In the genomic region with DNA sequence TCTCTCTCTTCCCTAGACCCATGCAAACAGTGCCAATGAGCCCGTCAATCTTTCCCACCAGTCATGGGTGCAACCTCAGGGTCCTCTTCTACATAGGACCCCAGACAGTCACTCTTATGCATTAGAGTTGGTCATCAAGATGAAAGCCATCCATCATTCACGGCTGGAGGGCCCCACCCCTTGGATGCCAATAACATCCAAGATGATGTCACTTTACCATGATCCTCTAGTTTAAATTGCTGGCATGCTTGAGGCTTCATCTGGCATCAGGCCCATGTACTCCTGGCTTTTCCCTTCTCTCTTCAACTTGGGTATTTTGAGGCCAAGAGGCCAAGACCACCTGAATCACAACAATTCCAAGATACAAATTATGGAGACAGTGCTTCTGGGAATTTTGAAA, we compare ENCODE assay signal across 23 cellular contexts.
"Had no signal": no experiment of that assay in that cellular context is flagged by ENCODE, and none has a peak within 500 bp of the region (broad histone marks: within the 10 kb centered on the region; RNA-seq: fewer than 3 reads in every experiment).

No MANE protein-coding gene starts in this region.

- H3K4me1 ChIP-seq: Peyer's patch, SJCRH30 had no signal

- H3K4me3 Mint-ChIP-seq: activated CD4-positive, alpha-beta memory T cell treated with anti-CD3 and anti-CD28 coated beads, Interleukin-2, amount 10 ng/mL, durations not matched to agents 7 days and 5 days; activated CD4-positive, alpha-beta T cell treated with anti-CD3 and anti-CD28 coated beads for 36 hours; activated naive CD4-positive, alpha-beta T cell treated with anti-CD3 and anti-CD28 coated beads for 36 hours; activated naive CD8-positive, alpha-beta T cell; activated T-helper 17 cell treated with anti-CD3 and anti-CD28 coated beads, Interleukin-2, amount 50 U/mL, for 72 hours had no signal

- H3K36me3 Mint-ChIP-seq: activated naive CD8-positive, alpha-beta T cell had no signal

- H3K36me3 ChIP-seq: Peyer's patch, SJCRH30 had no signal

- H3K9me3 ChIP-seq: Peyer's patch, SJCRH30, SK-N-SH had no signal

- H3K27me3 ChIP-seq: Peyer's patch, SJCRH30 had no signal

- H3K4me1 Mint-ChIP-seq: activated CD4-positive, alpha-beta memory T cell treated with anti-CD3 and anti-CD28 coated beads, Interleukin-2, amount 10 ng/mL, durations not matched to agents 7 days and 5 days; activated CD4-positive, alpha-beta T cell treated with anti-CD3 and anti-CD28 coated beads for 36 hours; activated T-helper 17 cell treated with anti-CD3 and anti-CD28 coated beads, Interleukin-2, amount 50 U/mL, for 72 hours had no signal

- H3K27ac Mint-ChIP-seq: activated CD4-positive, alpha-beta memory T cell treated with anti-CD3 and anti-CD28 coated beads, Interleukin-2, amount 10 ng/mL, durations not matched to agents 7 days and 5 days; activated CD4-positive, alpha-beta T cell treated with anti-CD3 and anti-CD28 coated beads for 36 hours; activated naive CD4-positive, alpha-beta T cell treated with anti-CD3 and anti-CD28 coated beads for 36 hours; activated naive CD8-positive, alpha-beta T cell; activated T-helper 17 cell treated with anti-CD3 and anti-CD28 coated beads, Interleukin-2, amount 50 U/mL, for 72 hours had no signal

- H3K27ac ChIP-seq: Peyer's patch, RWPE1, SJCRH30, VCaP had no signal

- ATAC-seq: activated CD4-positive, alpha-beta T cell treated with anti-CD3 and anti-CD28 coated beads for 36 hours; activated T-helper 17 cell treated with anti-CD3 and anti-CD28 coated beads, Interleukin-2, amount 50 U/mL, for 72 hours; K562 had no signal

- H3K9me3 Mint-ChIP-seq: activated CD4-positive, alpha-beta memory T cell treated with anti-CD3 and anti-CD28 coated beads, Interleukin-2, amount 10 ng/mL, durations not matched to agents 7 days and 5 days; activated naive CD4-positive, alpha-beta T cell treated with anti-CD3 and anti-CD28 coated beads for 36 hours; activated T-helper 17 cell treated with anti-CD3 and anti-CD28 coated beads, Interleukin-2, amount 50 U/mL, for 72 hours had no signal

- H3K4me3 ChIP-seq: K562, Peyer's patch, SJCRH30 had no signal

- DNase-seq: activated CD4-positive, alpha-beta memory T cell treated with anti-CD3 and anti-CD28 coated beads, Interleukin-2, amount 10 ng/mL, durations not matched to agents 7 days and 5 days; activated CD4-positive, alpha-beta T cell treated with anti-CD3 and anti-CD28 coated beads for 36 hours; activated CD4-positive, alpha-beta T cell treated with anti-CD3 and anti-CD28 coated beads, Interleukin-2, amount 50 U/mL, for 1 hour; activated gamma-delta T cell; activated naive CD4-positive, alpha-beta T cell treated with anti-CD3 and anti-CD28 coated beads for 36 hours; activated T-cell treated with anti-CD3 and anti-CD28 coated beads for 4 hours; activated T-cell treated with anti-CD3 and anti-CD28 coated beads, Interleukin-2, amount 50 U/mL, for 48 hours; Karpas-422; NCI-H1092; NCI-H1417; NCI-H2081 treated with DMSO at 0.1 percent for 48 hours; NCI-H526; NCI-H774; NK-92 treated with Interleukin-12 subunit alpha and Interleukin-12 subunit beta, amount 100 ng/mL, for 24 hours; Peyer's patch; SJCRH30; SK-N-SH; T-helper 1 cell had no signal
